38 cellular contexts compared by ENCODE assay signal in the genomic region with DNA sequence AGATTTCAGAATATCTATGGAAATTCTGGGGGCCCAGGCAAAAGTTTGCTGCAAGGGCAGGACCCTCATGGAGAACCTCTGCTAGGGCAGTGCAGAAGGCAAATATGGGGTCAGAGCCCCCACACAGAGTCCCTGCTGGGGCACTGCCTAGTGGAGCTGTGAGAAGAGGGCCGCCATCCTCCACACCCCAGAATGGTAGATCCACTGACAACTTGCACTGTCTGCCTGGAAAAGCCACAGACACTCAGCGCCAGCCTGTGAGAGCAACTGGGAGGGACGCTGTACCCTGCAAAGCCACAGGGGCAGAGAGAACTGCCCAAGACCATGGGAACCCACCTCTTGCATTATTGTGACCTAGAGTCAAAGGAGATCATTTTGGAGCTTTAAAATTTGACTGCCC. TPM values are rescaled to one million over a fixed set of nuclear protein-coding genes. Genes with fewer than 3 reads are reported as not detected.
"Had no signal": no experiment of that assay in that cellular context is flagged by ENCODE, and none has a peak within 500 bp of the region (broad histone marks: within the 10 kb centered on the region; RNA-seq: fewer than 3 reads in every experiment).

No MANE protein-coding gene starts in this region.

- H3K27ac Mint-ChIP-seq: activated naive CD4-positive, alpha-beta T cell treated with anti-CD3 and anti-CD28 coated beads for 36 hours; activated naive CD4-positive, alpha-beta T cell treated with anti-CD3 and anti-CD28 coated beads, Interleukin-2, amount 10 ng/mL, durations not matched to agents 7 days and 5 days; activated naive CD4-positive, alpha-beta T cell treated with anti-CD3 and anti-CD28 coated beads, Interleukin-2, amount 50 U/mL, for 24 hours; activated naive CD4-positive, alpha-beta T cell treated with anti-CD3 and anti-CD28 coated beads, Interleukin-2, amount 50 U/mL, for 72 hours; activated naive CD8-positive, alpha-beta T cell; activated naive CD8-positive, alpha-beta T cell treated with anti-CD3 and anti-CD28 coated beads for 36 hours; activated naive CD8-positive, alpha-beta T cell treated with anti-CD3 and anti-CD28 coated beads, Interleukin-2, amount 10 ng/mL, durations not matched to agents 7 days and 5 days; activated naive CD8-positive, alpha-beta T cell treated with anti-CD3 and anti-CD28 coated beads, Interleukin-2, amount 50 U/mL, for 24 hours; activated T-cell treated with anti-CD3 and anti-CD28 coated beads, Interleukin-2, amount 50 U/mL, for 24 hours; activated T-cell treated with anti-CD3 and anti-CD28 coated beads, Interleukin-2, amount 50 U/mL, for 72 hours; activated T-helper 1 cell treated with anti-CD3 and anti-CD28 coated beads, Interleukin-12 subunit alpha, Interleukin-12 subunit beta, Interleukin-2, Interleukin-4 antibody, amounts not matched to agents 30 ng/mL and 10 ng/mL and 1 ng/mL, durations not matched to agents 14 hours and 24 hours and 36 hours; activated T-helper 2 cell treated with anti-CD3 and anti-CD28 coated beads, Interferon-gamma antibody, Interleukin-2, Interleukin-4, amounts not matched to agents 10 μg/mL and 5 μg/mL and 100 μg/mL, durations not matched to agents 14 hours and 24 hours and 36 hours; brain had no signal

- H3K4me1 Mint-ChIP-seq: activated naive CD4-positive, alpha-beta T cell treated with anti-CD3 and anti-CD28 coated beads, Interleukin-2, amount 10 ng/mL, durations not matched to agents 7 days and 5 days; activated naive CD4-positive, alpha-beta T cell treated with anti-CD3 and anti-CD28 coated beads, Interleukin-2, amount 50 U/mL, for 24 hours; brain had no signal

- ATAC-seq: activated naive CD4-positive, alpha-beta T cell treated with anti-CD3 and anti-CD28 coated beads, Interleukin-2, amount 50 U/mL, for 72 hours; activated naive CD8-positive, alpha-beta T cell treated with anti-CD3 and anti-CD28 coated beads, Interleukin-2, amount 50 U/mL, for 24 hours; activated T-cell treated with anti-CD3 and anti-CD28 coated beads, Interleukin-2, amount 50 U/mL, for 4 hours; activated T-cell treated with anti-CD3 and anti-CD28 coated beads, Interleukin-2, amount 50 U/mL, for 72 hours; activated T-helper 17 cell treated with anti-CD3 and anti-CD28 coated beads, Interleukin-2, amount 50 U/mL, for 72 hours; body of pancreas had no signal

- H3K4me3 Mint-ChIP-seq: activated naive CD4-positive, alpha-beta T cell treated with anti-CD3 and anti-CD28 coated beads for 36 hours; activated naive CD4-positive, alpha-beta T cell treated with anti-CD3 and anti-CD28 coated beads, Interleukin-2, amount 10 ng/mL, durations not matched to agents 7 days and 5 days; activated naive CD4-positive, alpha-beta T cell treated with anti-CD3 and anti-CD28 coated beads, Interleukin-2, amount 50 U/mL, for 24 hours; activated naive CD8-positive, alpha-beta T cell; activated naive CD8-positive, alpha-beta T cell treated with anti-CD3 and anti-CD28 coated beads for 36 hours; activated naive CD8-positive, alpha-beta T cell treated with anti-CD3 and anti-CD28 coated beads, Interleukin-2, amount 10 ng/mL, durations not matched to agents 7 days and 5 days; activated naive CD8-positive, alpha-beta T cell treated with anti-CD3 and anti-CD28 coated beads, Interleukin-2, amount 50 U/mL, for 24 hours; activated T-cell treated with anti-CD3 and anti-CD28 coated beads, Interleukin-2, amount 50 U/mL, for 24 hours; activated T-cell treated with anti-CD3 and anti-CD28 coated beads, Interleukin-2, amount 50 U/mL, for 4 hours; activated T-cell treated with anti-CD3 and anti-CD28 coated beads, Interleukin-2, amount 50 U/mL, for 72 hours; activated T-helper 1 cell treated with anti-CD3 and anti-CD28 coated beads, Interleukin-12 subunit alpha, Interleukin-12 subunit beta, Interleukin-2, Interleukin-4 antibody, amounts not matched to agents 30 ng/mL and 10 ng/mL and 1 ng/mL, durations not matched to agents 14 hours and 24 hours and 36 hours; activated T-helper 17 cell treated with anti-CD3 and anti-CD28 coated beads, Interleukin-2, amount 50 U/mL, for 72 hours; brain; central memory CD8-positive, alpha-beta T cell had no signal

- H3K9me3 Mint-ChIP-seq: activated naive CD4-positive, alpha-beta T cell treated with anti-CD3 and anti-CD28 coated beads, Interleukin-2, amount 50 U/mL, for 24 hours; activated naive CD4-positive, alpha-beta T cell treated with anti-CD3 and anti-CD28 coated beads, Interleukin-2, amount 50 U/mL, for 72 hours; activated T-helper 1 cell treated with anti-CD3 and anti-CD28 coated beads, Interleukin-12 subunit alpha, Interleukin-12 subunit beta, Interleukin-2, Interleukin-4 antibody, amounts not matched to agents 30 ng/mL and 10 ng/mL and 1 ng/mL, durations not matched to agents 14 hours and 24 hours and 36 hours; activated T-helper 17 cell treated with anti-CD3 and anti-CD28 coated beads, Interleukin-2, amount 50 U/mL, for 72 hours; central memory CD8-positive, alpha-beta T cell had no signal

- H3K27me3 Mint-ChIP-seq: activated naive CD4-positive, alpha-beta T cell treated with anti-CD3 and anti-CD28 coated beads, Interleukin-2, amount 50 U/mL, for 24 hours; activated naive CD8-positive, alpha-beta T cell; activated naive CD8-positive, alpha-beta T cell treated with anti-CD3 and anti-CD28 coated beads for 36 hours; activated naive CD8-positive, alpha-beta T cell treated with anti-CD3 and anti-CD28 coated beads, Interleukin-2, amount 10 ng/mL, durations not matched to agents 7 days and 5 days; activated naive CD8-positive, alpha-beta T cell treated with anti-CD3 and anti-CD28 coated beads, Interleukin-2, amount 50 U/mL, for 24 hours; activated T-cell treated with anti-CD3 and anti-CD28 coated beads, Interleukin-2, amount 50 U/mL, for 24 hours; activated T-helper 17 cell treated with anti-CD3 and anti-CD28 coated beads, Interleukin-2, amount 50 U/mL, for 72 hours; central memory CD8-positive, alpha-beta T cell had no signal

- DNase-seq: activated effector memory CD4-positive, alpha-beta T cell treated with anti-CD3 and anti-CD28 coated beads, Interleukin-2, amount 50 U/mL, for 16 hours; activated effector memory CD4-positive, alpha-beta T cell treated with Interleukin-2 at 50 U/mL for 16 hours; activated gamma-delta T cell; activated gamma-delta T cell treated with Interleukin-2 at 50 U/mL for 16 hours; activated naive CD4-positive, alpha-beta T cell; activated naive CD4-positive, alpha-beta T cell treated with anti-CD3 and anti-CD28 coated beads for 36 hours; activated naive CD4-positive, alpha-beta T cell treated with anti-CD3 and anti-CD28 coated beads, Interleukin-2, amount 10 ng/mL, durations not matched to agents 7 days and 5 days; activated naive CD4-positive, alpha-beta T cell treated with anti-CD3 and anti-CD28 coated beads, Interleukin-2, amount 50 U/mL, for 16 hours; activated naive CD4-positive, alpha-beta T cell treated with Interleukin-2 at 50 U/mL for 16 hours; activated naive CD8-positive, alpha-beta T cell treated with anti-CD3 and anti-CD28 coated beads for 36 hours; activated naive CD8-positive, alpha-beta T cell treated with anti-CD3 and anti-CD28 coated beads, Interleukin-2, amount 10 ng/mL, durations not matched to agents 7 days and 5 days; activated naive CD8-positive, alpha-beta T cell treated with anti-CD3 and anti-CD28 coated beads, Interleukin-2, amount 50 U/mL, for 24 hours; activated T-cell treated with anti-CD3 and anti-CD28 coated beads for 4 hours; activated T-cell treated with anti-CD3 and anti-CD28 coated beads, Interleukin-2, amount 50 U/mL, for 1 hour; activated T-cell treated with anti-CD3 and anti-CD28 coated beads, Interleukin-2, amount 50 U/mL, for 24 hours; activated T-cell treated with anti-CD3 and anti-CD28 coated beads, Interleukin-2, amount 50 U/mL, for 4 hours; activated T-cell treated with anti-CD3 and anti-CD28 coated beads, Interleukin-2, amount 50 U/mL, for 72 hours; adrenal gland; amniotic stem cell; amygdala; anterior cingulate cortex; aorta; body of pancreas; brain microvascular endothelial cell; caudate nucleus; central memory CD4-positive, alpha-beta T cell; cerebellar nuclear complex had no signal

RNA-seq across cellular contexts. Expression of gene EPB42, which starts 21.8 kb away (rescaled TPM):
- total RNA-seq: activated naive CD4-positive, alpha-beta T cell treated with anti-CD3 and anti-CD28 coated beads for 36 hours; activated naive CD4-positive, alpha-beta T cell treated with anti-CD3 and anti-CD28 coated beads, Interleukin-2, amount 50 U/mL, for 72 hours; activated naive CD8-positive, alpha-beta T cell treated with anti-CD3 and anti-CD28 coated beads for 36 hours; activated naive CD8-positive, alpha-beta T cell treated with anti-CD3 and anti-CD28 coated beads, Interleukin-2, amount 10 ng/mL, durations not matched to agents 7 days and 5 days; activated T-cell treated with anti-CD3 and anti-CD28 coated beads, Interleukin-2, amount 50 U/mL, for 4 hours; activated T-cell treated with anti-CD3 and anti-CD28 coated beads, Interleukin-2, amount 50 U/mL, for 72 hours; activated T-helper 1 cell treated with anti-CD3 and anti-CD28 coated beads, Interleukin-12 subunit alpha, Interleukin-12 subunit beta, Interleukin-2, Interleukin-4 antibody, amounts not matched to agents 30 ng/mL and 10 ng/mL and 1 ng/mL, durations not matched to agents 14 hours and 24 hours and 36 hours; activated T-helper 17 cell treated with anti-CD3 and anti-CD28 coated beads, Interleukin-2, amount 50 U/mL, for 72 hours; activated T-helper 2 cell treated with anti-CD3 and anti-CD28 coated beads, Interferon-gamma antibody, Interleukin-2, Interleukin-4, amounts not matched to agents 10 μg/mL and 5 μg/mL and 100 μg/mL, durations not matched to agents 14 hours and 24 hours and 36 hours; ascending aorta; astrocyte; body of pancreas; bronchial epithelial cell had no signal
- polyA plus RNA-seq: aorta had no signal
